Comparison of ENCODE assay signal across 22 cellular contexts in the genomic region with DNA sequence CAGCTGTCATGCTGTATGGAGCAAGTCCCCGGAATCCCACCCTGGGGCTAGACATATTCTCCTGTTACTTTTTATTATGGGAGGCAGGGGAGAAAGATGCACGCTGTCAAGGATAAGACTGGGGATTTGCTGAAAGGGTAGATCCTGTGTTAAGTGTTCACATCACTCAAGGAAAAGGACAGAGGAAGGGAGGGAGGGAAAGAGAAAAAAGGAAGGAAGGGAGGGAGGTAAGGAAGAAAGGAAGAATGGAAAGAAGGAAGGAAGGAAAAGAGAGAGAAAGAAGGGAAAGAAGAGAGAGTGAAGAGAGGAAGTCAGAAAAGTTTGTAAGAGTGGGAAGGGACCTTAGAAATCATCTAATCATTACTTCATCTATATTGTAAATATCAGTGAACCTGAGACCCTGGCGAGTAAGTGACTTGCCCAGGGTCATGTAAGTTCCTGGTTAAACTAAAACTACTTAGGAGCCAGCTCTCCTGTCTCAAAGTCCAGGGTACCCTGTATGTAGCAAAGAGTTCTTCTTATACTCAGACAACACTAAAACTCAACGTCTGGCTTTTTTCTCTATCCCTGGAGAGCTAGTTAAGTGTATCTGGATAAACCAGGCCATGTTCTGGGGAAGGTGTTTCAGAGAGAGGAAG. TPM values are rescaled to one million over a fixed set of nuclear protein-coding genes. Genes with fewer than 3 reads are reported as not detected.
A peak's percentile ranks its signal among the peaks of the same experiment; 100 is the strongest.
DNase-seq lines count a peak whose midpoint lies in the region; ATAC-seq, FAIRE-seq and TF ChIP-seq lines count a peak whose summit lies in the region.
"Had no signal": no experiment of that assay in that cellular context is flagged by ENCODE, and none has a peak within 500 bp of the region (broad histone marks: within the 10 kb centered on the region; RNA-seq: fewer than 3 reads in every experiment).

No MANE protein-coding gene starts in this region.

- H2AFZ ChIP-seq in hepatocyte (no peak overlapping the region), HepG2 (ENCODE audit: low read length) (no peak overlapping the region), smooth muscle cell (ENCODE audit: low read depth) (no peak overlapping the region)

- TF ChIP-seq RAD21 in HepG2 (CRISPR knock-in tag; IDR thresholded peaks at IDR 0.05) = no peak

- H3K9me2 ChIP-seq in hepatocyte (replicated peaks; ENCODE audit: insufficient read depth) = no peaks in the 10 kb centered on the region

- CTCF ChIA-PET in HepG2 (lab: Yijun Ruan, JAX; ENCODE audit: low intra/inter-chr PET ratio, low total read pairs) = no interaction called here

- H3K9ac ChIP-seq in BLaER1 (no peak overlapping the region; the same call in 1 of the 2 replicates), HepG2 (ENCODE audit: insufficient read depth, low read depth, low read length) (no peak overlapping the region), smooth muscle cell (ENCODE audit: low read depth) (no peak overlapping the region)

- POLR2A ChIA-PET in HepG2 (lab: Yijun Ruan, JAX) = no interaction called here

- H4K20me1 ChIP-seq in BLaER1 (no peaks in the 10 kb centered on the region), hepatocyte (ENCODE audit: insufficient read depth, poor library complexity, severe bottlenecking) (no peaks in the 10 kb centered on the region), HepG2 (ENCODE audit: insufficient read depth, low read length) (no peaks in the 10 kb centered on the region), smooth muscle cell (ENCODE audit: low read depth) (no peaks in the 10 kb centered on the region)

- H3K9me3 ChIP-seq in BLaER1 (peaks cover 72% of the 10 kb centered on the region), hepatocyte (ENCODE audit: low read depth) (no peaks in the 10 kb centered on the region), HepG2 (ENCODE audit: low read length) (no peaks in the 10 kb centered on the region), small intestine (ENCODE audit: control insufficient read depth, low read depth) (no peaks in the 10 kb centered on the region), smooth muscle cell (replicated peaks; ENCODE audit: low read depth) (no peaks in the 10 kb centered on the region)
- H3K9me3 ChIP-seq: A549, Caco-2 had no signal

- TF ChIP-seq EP300 in HepG2 (IDR thresholded peaks at IDR 0.05; ENCODE audit: low read depth in 2 of 2, low read length in 2 of 2) (peak in 1 of 2 experiments; percentile 43; a peak in 1 of 4 replicates), HepG2 (CRISPR knock-in tag; IDR thresholded peaks at IDR 0.05; ENCODE audit: borderline replicate concordance) (no peak)

- peak; percentile 69; the same call in 2 of the 3 replicates for ATAC-seq in HepG2
- no peak for ATAC-seq in HG03571 (IDR thresholded peaks at IDR 0.05; ENCODE audit: unreplicated experiment)
- ATAC-seq in HG03025 (IDR thresholded peaks at IDR 0.05; ENCODE audit: low FRiP score, unreplicated experiment) = no peak
- ATAC-seq: A549; CD8-positive, alpha-beta T cell had no signal

- H3K27me3 ChIP-seq in BLaER1 (no peaks in the 10 kb centered on the region), hepatocyte (no peaks in the 10 kb centered on the region), HepG2 (ENCODE audit: control insufficient read depth in 1 of 2, insufficient read depth in 2 of 2, low read length in 2 of 2) (no peaks in the 10 kb centered on the region), small intestine (ENCODE audit: control insufficient read depth in 2 of 2, insufficient read depth in 2 of 2, low read length in 2 of 2) (no peaks in the 10 kb centered on the region), smooth muscle cell (ENCODE audit: low read depth) (peaks cover 10% of the 10 kb centered on the region)

- BruUV-seq in HepG2 (replicated peaks; lab: Mats Ljungman, UMichigan) = no TSS peak

- WGBS in hepatocyte (ENCODE audit: low lambda C conversion rate, missing lambda C conversion rate) = 47% methylated on average over 4 of the region's 4 CpGs
- 46% methylated on average over 4 of the region's 4 CpGs for WGBS in HepG2 (ENCODE audit: low lambda C conversion rate)
- WGBS in small intestine, 3 donors = 49 to 66% (median 52%) methylated on average over 4 of the region's 4 CpGs
- WGBS in smooth muscle cell (ENCODE audit: low lambda C conversion rate) = 77% methylated on average over 4 of the region's 4 CpGs

- no peak for TF ChIP-seq POLR2A in HepG2 (IDR thresholded peaks at IDR 0.05; ENCODE audit: insufficient read depth in 1 of 2, low read depth in 2 of 2, low read length in 2 of 2)

- H3K36me3 ChIP-seq in BLaER1 = no peaks in the 10 kb centered on the region; the same call in 1 of the 2 replicates
- H3K36me3 ChIP-seq in hepatocyte (replicated peaks; ENCODE audit: insufficient read depth, low read depth) = no peaks in the 10 kb centered on the region
- H3K36me3 ChIP-seq in HepG2 (replicated peaks in 1 of 2; ENCODE audit: control insufficient read depth in 1 of 2, insufficient read depth in 2 of 2, low read length in 2 of 2) = no peaks in the 10 kb centered on the region
- H3K36me3 ChIP-seq in small intestine (ENCODE audit: control insufficient read depth in 2 of 2, insufficient read depth in 2 of 2, low read length in 2 of 2) = no peaks in the 10 kb centered on the region
- H3K36me3 ChIP-seq in smooth muscle cell (ENCODE audit: low read depth) = no peaks in the 10 kb centered on the region

- H3K79me2 ChIP-seq in hepatocyte = no peaks in the 10 kb centered on the region
- H3K79me2 ChIP-seq in HepG2 (ENCODE audit: insufficient read depth, low read length) = no peaks in the 10 kb centered on the region
- H3K79me2 ChIP-seq in smooth muscle cell (ENCODE audit: low read depth) = no peaks in the 10 kb centered on the region

- TF ChIP-seq CTCF in hepatocyte (IDR thresholded peaks at IDR 0.05; ENCODE audit: poor library complexity) (no peak), HepG2 (CRISPR knock-in tag; IDR thresholded peaks at IDR 0.05) (no peak), smooth muscle cell (IDR thresholded peaks at IDR 0.05; ENCODE audit: borderline replicate concordance, insufficient read depth, poor library complexity, severe bottlenecking) (no peak)

- in situ Hi-C loops in HepG2 (cut with HindIII; ENCODE audit: extremely low pct_ligation_motif_present, low pct_unique_long_range_greater_than_20kb) = no loop called here

- H3K27ac ChIP-seq in BLaER1 = peak overlapping the region; percentile 69; the same call in 1 of the 2 replicates
- no peak overlapping the region for H3K27ac ChIP-seq in hepatocyte
- H3K27ac ChIP-seq in HepG2 (ENCODE audit: extremely low read length, insufficient read depth, low read length) = peak overlapping the region; percentile 48
- no peak overlapping the region for H3K27ac ChIP-seq in small intestine (ENCODE audit: low read depth in 1 of 2, low read length in 1 of 2)
- H3K27ac ChIP-seq in smooth muscle cell (ENCODE audit: low read depth) = no peak overlapping the region
- H3K27ac ChIP-seq: 22Rv1, A549, C4-2B had no signal

- H3F3A ChIP-seq in smooth muscle cell (ENCODE audit: low read depth) = no peaks in the 10 kb centered on the region

- DNase-seq in hepatocyte (ENCODE audit: low spot score) (no peak), HepG2 (ENCODE audit: low spot score) (peak; percentile 12), small intestine (peak; percentile 1), smooth muscle cell (lab: John Stamatoyannopoulos, UW; ENCODE audit: unreplicated experiment) (no peak)
- DNase-seq: AML-193; Caco-2; Calu3; CD4-positive, alpha-beta T cell; CD8-positive, alpha-beta T cell; DMS79 treated with DMSO at 0.1 percent for 48 hours; GF-D8 had no signal

- H3K4me3 ChIP-seq in BLaER1 (no peak overlapping the region), hepatocyte (no peak overlapping the region), HepG2 (replicated peaks in 1 of 3; ENCODE audit: insufficient read depth in 1 of 3, low read depth in 2 of 3, low read length in 3 of 3) (peak overlapping the region in 1 of 3 experiments; percentile 12; a peak in 1 of 6 replicates), small intestine (ENCODE audit: low read depth in 1 of 2, low read length in 2 of 2) (no peak overlapping the region), smooth muscle cell (no peak overlapping the region)
- H3K4me3 ChIP-seq: A549 had no signal

- intact Hi-C loops in HepG2 (cut with micrococcal nuclease; ENCODE audit: unreplicated experiment) = no loop called here

- peaks cover 62% of the 10 kb centered on the region for H3K4me1 ChIP-seq in BLaER1
- no peaks in the 10 kb centered on the region for H3K4me1 ChIP-seq in hepatocyte (ENCODE audit: insufficient read depth)
- peaks cover 29% of the 10 kb centered on the region for H3K4me1 ChIP-seq in HepG2 (ENCODE audit: insufficient read depth, low read length)
- no peaks in the 10 kb centered on the region for H3K4me1 ChIP-seq in small intestine (ENCODE audit: control insufficient read depth in 2 of 2, insufficient read depth in 1 of 2, low read depth in 1 of 2, low read length in 1 of 2)
- peaks cover 5% of the 10 kb centered on the region for H3K4me1 ChIP-seq in smooth muscle cell (ENCODE audit: low read depth)
- H3K4me1 ChIP-seq: A549 had no signal

- FAIRE-seq in HepG2 (lab: Jason Lieb, UNC) (peak; percentile 55), small intestine (lab: Jason Lieb, UNC) (no peak)
- FAIRE-seq: A549, D721Med, G401.6, GM12891, GM19239 had no signal

- H3K4me2 ChIP-seq in BLaER1 (peak overlapping the region; percentile 75), hepatocyte (peak overlapping the region; percentile 25), HepG2 (ENCODE audit: low read depth, low read length) (peak overlapping the region; percentile 43), smooth muscle cell (no peak overlapping the region)
- H3K4me2 ChIP-seq: A549 had no signal

RNA-seq across cellular contexts. Expression of a gene that starts 47.2 kb away (rescaled TPM):
- total RNA-seq in hepatocyte (25.4 and 25.7 TPM in 2 replicates), HepG2 (2016; rRNA removed; fragmentation: Illumina TruSeq; extraction: Trizol) (13.8 and 14.9 TPM in 2 replicates), smooth muscle cell (13.4 and 15.5 TPM in 2 replicates)
- polyA plus RNA-seq in hepatocyte (22.9 and 30.4 TPM in 2 replicates), HepG2 (2011; rRNA removed) (12.1 and 15.2 TPM in 2 replicates), small intestine (under 1 TPM in 1 of 3 donors, not detected in 2; 0.67 TPM), smooth muscle cell (27.5 and 34.1 TPM in 2 replicates)
- 6.3 and 10.9 TPM in 2 replicates for total RNA-seq in HepG2 (2016; cell fraction: cytosol; rRNA removed; fragmentation: Illumina TruSeq; extraction: Trizol; ENCODE audit: low read depth)
- total RNA-seq in HepG2 (2016; cell fraction: insoluble cytoplasmic fraction; rRNA removed; fragmentation: Illumina TruSeq; extraction: Trizol) = 14.0 and 15.0 TPM in 2 replicates
- 19.1 and 23.9 TPM in 2 replicates for total RNA-seq in HepG2 (2016; cell fraction: membrane; rRNA removed; fragmentation: Illumina TruSeq; extraction: Trizol)
- 5.4 and 9.8 TPM in 2 replicates for total RNA-seq in HepG2 (2016; cell fraction: nucleus; rRNA removed; fragmentation: Illumina TruSeq; extraction: Trizol)
- polyA plus RNA-seq in HepG2 (2011; cell fraction: cytosol; rRNA removed) = 8.4 and 14.6 TPM in 2 replicates
- 17.5 and 22.0 TPM in 2 replicates for polyA plus RNA-seq in HepG2 (2011; cell fraction: nucleus; rRNA removed)
- 8.0 and 8.9 TPM in 2 replicates for polyA plus RNA-seq in HepG2 (2012)
- 8.3 and 12.3 TPM in 2 replicates for polyA plus RNA-seq in HepG2 (2016; cell fraction: cytosol; fragmentation: Illumina TruSeq; extraction: Trizol; ENCODE audit: low read depth)
- 16.8 and 17.9 TPM in 2 replicates for polyA plus RNA-seq in HepG2 (2016; cell fraction: insoluble cytoplasmic fraction; fragmentation: Illumina TruSeq; extraction: Trizol; ENCODE audit: low read depth)
- polyA plus RNA-seq in HepG2 (2016; cell fraction: membrane; fragmentation: Illumina TruSeq; extraction: Trizol; ENCODE audit: low read depth) = 19.5 and 22.1 TPM in 2 replicates
- 13.8 and 15.1 TPM in 2 replicates for polyA plus RNA-seq in HepG2 (2016; cell fraction: nucleus; fragmentation: Illumina TruSeq; extraction: Trizol; ENCODE audit: insufficient read depth, low read depth)
- 0.58 and 6.7 TPM in 2 replicates for polyA minus RNA-seq in HepG2 (2011; rRNA and poly(A)+ RNA removed; ENCODE audit: low replicate concordance)
- polyA minus RNA-seq in HepG2 (2011; cell fraction: cytosol; rRNA and poly(A)+ RNA removed) = 3.3 and 5.9 TPM in 2 replicates
- 3.1 and 4.0 TPM in 2 replicates for polyA minus RNA-seq in HepG2 (2011; cell fraction: nucleus; rRNA and poly(A)+ RNA removed)
- total RNA-seq: B cell; CD4-positive, alpha-beta T cell; CD8-positive, alpha-beta T cell had no signal

Comparison
In these comparisons a context has a peak if more than half of its experiments do, and no peak if none do; other contexts are left out.
1. H3K27ac ChIP-seq: peak in BLaER1 (single experiment) and HepG2 (single experiment); none in hepatocyte (single experiment), small intestine (0 of 2) and smooth muscle cell (single experiment).
2. DNase-seq: peak in HepG2 (single experiment) and small intestine (single experiment); none in hepatocyte (single experiment) and smooth muscle cell (single experiment).